ENCODE assay signal across 24 cellular contexts in the genomic region with DNA sequence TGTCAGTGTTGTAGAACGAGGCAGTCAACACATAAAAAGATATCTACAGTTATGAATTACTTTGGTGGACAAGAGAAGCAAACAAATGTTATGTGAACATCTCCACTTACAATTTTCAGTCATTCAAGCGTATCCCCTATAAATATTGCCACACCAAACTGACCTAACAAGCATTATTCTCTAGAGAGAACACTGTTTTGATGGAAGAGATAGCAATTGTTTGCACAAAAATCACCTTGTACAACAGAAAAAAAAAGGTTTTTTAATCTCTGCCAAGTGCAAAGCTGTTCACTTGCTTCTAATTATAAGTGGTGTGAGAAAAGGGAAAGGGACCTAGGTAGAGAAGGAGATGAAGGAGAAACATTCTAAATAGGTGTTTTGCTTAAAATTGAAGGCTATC. TPM values are rescaled to one million over a fixed set of nuclear protein-coding genes. Genes with fewer than 3 reads are reported as not detected.
"Had no signal": no experiment of that assay in that cellular context is flagged by ENCODE, and none has a peak within 500 bp of the region (broad histone marks: within the 10 kb centered on the region; RNA-seq: fewer than 3 reads in every experiment).

No MANE protein-coding gene starts in this region.

- ATAC-seq: left colon; natural killer cell; sciatic nerve; stimulated activated naive B cell treated with anti-CD40 and anti-IgM and Interleukin-4, amounts not matched to agents 10 μg/mL and 1 μg/mL and 100 μg/mL, for 72 hours; stimulated activated naive CD8-positive, alpha-beta T cell treated with anti-CD3 and anti-CD28 coated beads, Interleukin-15, Interleukin-2, amounts not matched to agents 100 U/mL and 50 U/mL, for 24 hours had no signal

- DNase-seq: hypothalamus; immature natural killer cell; kidney; left colon; left ventricle myocardium inferior; mesendoderm; naive B cell; natural killer cell; nephron progenitor cell; occipital lobe; stimulated activated CD4-positive, alpha-beta T cell treated with anti-CD3 and anti-CD28 coated beads, Interleukin-12 subunit alpha, Interleukin-12 subunit beta, amount 100 ng/mL, for 4 hours; stimulated activated CD4-positive, alpha-beta T cell treated with anti-CD3 and anti-CD28 coated beads, Interleukin-15, amount 100 ng/mL, for 24 hours; stimulated activated CD4-positive, alpha-beta T cell treated with anti-CD3 and anti-CD28 coated beads, Interleukin-2, amount 100 ng/mL, for 24 hours; stimulated activated CD4-positive, alpha-beta T cell treated with anti-CD3 and anti-CD28 coated beads, Interleukin-4, amount 100 ng/mL, for 1 hour; stimulated activated naive B cell treated with anti-CD40 and anti-IgM and Interleukin-4, amounts not matched to agents 10 μg/mL and 1 μg/mL and 100 μg/mL, for 72 hours; stimulated activated naive CD8-positive, alpha-beta T cell treated with anti-CD3 and anti-CD28 coated beads, Interleukin-15, Interleukin-2, amounts not matched to agents 100 U/mL and 50 U/mL, for 24 hours; stomach; testis; thyroid gland; transverse colon; upper lobe of left lung had no signal

RNA-seq across cellular contexts. Expression of a gene that starts 33.8 kb away (rescaled TPM):
- total RNA-seq: osteocyte, pulmonary artery endothelial cell had no signal
